ENCODE assay signal across 11 cellular contexts in genomic region chr15:73989001-73989798, GRCh38. TPM values are rescaled to one million over a fixed set of nuclear protein-coding genes. Genes with fewer than 3 reads are reported as not detected.
DNase-seq lines count a peak whose midpoint lies in the region; ATAC-seq, FAIRE-seq and TF ChIP-seq lines count a peak whose summit lies in the region.
"Had no signal": no experiment of that assay in that cellular context is flagged by ENCODE, and none has a peak within 500 bp of the region (broad histone marks: within the 10 kb centered on the region; RNA-seq: fewer than 3 reads in every experiment).

No MANE protein-coding gene starts in this region.

- H4K20me1 ChIP-seq in astrocyte (ENCODE audit: insufficient read depth, low read length): no peaks in the 10 kb centered on the region

- H3K4me1 Mint-ChIP-seq in astrocyte (ENCODE audit: low read depth, unreplicated experiment): peaks cover 61% of the 10 kb centered on the region

- peak; percentile 92 for FAIRE-seq in astrocyte (lab: Jason Lieb, UNC)
- no peak for FAIRE-seq in kidney (lab: Jason Lieb, UNC)
- FAIRE-seq: GM12892 had no signal

- WGBS in thyroid gland, 2 donors: 76 to 84% methylated on average over 7 to 9 of the region's 9 CpGs

- peaks cover 3% of the 10 kb centered on the region for H3K36me3 Mint-ChIP-seq in astrocyte (ENCODE audit: low read depth, unreplicated experiment)

- peak overlapping the region; percentile 71 for H3K4me3 Mint-ChIP-seq in astrocyte (ENCODE audit: unreplicated experiment)
- H3K4me3 Mint-ChIP-seq: activated T-cell treated with anti-CD3 and anti-CD28 coated beads, Interleukin-2, amount 50 U/mL, for 4 hours had no signal

- no peaks in the 10 kb centered on the region for H3K9me3 ChIP-seq in astrocyte (ENCODE audit: insufficient read depth, low read depth, low read length)
- no peaks in the 10 kb centered on the region for H3K9me3 ChIP-seq in kidney (ENCODE audit: control insufficient read depth in 1 of 2, low read length in 2 of 2)
- H3K9me3 ChIP-seq in thyroid gland: no peaks in the 10 kb centered on the region

- intact Hi-C loops in kidney (cut with DNase I) (loop anchor here (10.0 kb wide), 1 partner anchor 56 kb away; no protein-coding TSS in a partner anchor), thyroid gland (cut with DNase I) (no loop called here), sciatic nerve (cut with DNase I) (no loop called here)

- TF ChIP-seq CTCF in astrocyte (IDR thresholded peaks at IDR 0.05; ENCODE audit: insufficient read depth, low read depth, low read length): no peak
- no peak for TF ChIP-seq CTCF in kidney (IDR thresholded peaks at IDR 0.05; ENCODE audit: borderline replicate concordance, extremely low read depth, insufficient read depth)
- no peak for TF ChIP-seq CTCF in thyroid gland (IDR thresholded peaks at IDR 0.05)

- peak overlapping the region; percentile 60 for H3K4me2 ChIP-seq in astrocyte (ENCODE audit: low read length)

- H3K9ac ChIP-seq in astrocyte (ENCODE audit: low read length) (peak overlapping the region; percentile 29), kidney (ENCODE audit: low read length in 2 of 2) (no peak overlapping the region)

- H3K4me1 ChIP-seq in astrocyte (ENCODE audit: insufficient read depth, low read length): peaks cover 60% of the 10 kb centered on the region
- H3K4me1 ChIP-seq in kidney (ENCODE audit: control insufficient read depth in 1 of 2, insufficient read depth in 1 of 2, low read depth in 1 of 2, low read length in 2 of 2): peaks cover 12 to 40% of the 10 kb centered on the region in 2 donors
- H3K4me1 ChIP-seq in thyroid gland: peaks cover 31 to 91% of the 10 kb centered on the region in 2 donors

- TF ChIP-seq POLR2A in thyroid gland (IDR thresholded peaks at IDR 0.05): no peak

- H3K36me3 ChIP-seq in astrocyte (ENCODE audit: insufficient read depth, low read length) (no peaks in the 10 kb centered on the region), kidney (ENCODE audit: control insufficient read depth in 1 of 2, insufficient read depth in 2 of 2, low read length in 2 of 2) (no peaks in the 10 kb centered on the region), thyroid gland (no peaks in the 10 kb centered on the region)

- ATAC-seq in sciatic nerve: no peak
- ATAC-seq: activated T-cell treated with anti-CD3 and anti-CD28 coated beads, Interleukin-2, amount 50 U/mL, for 4 hours had no signal

- no peaks in the 10 kb centered on the region for H3K27me3 ChIP-seq in astrocyte (ENCODE audit: insufficient read depth, low read length)
- H3K27me3 ChIP-seq in thyroid gland: no peaks in the 10 kb centered on the region

- no peaks in the 10 kb centered on the region for H3K9me3 Mint-ChIP-seq in astrocyte (ENCODE audit: unreplicated experiment)
- H3K9me3 Mint-ChIP-seq: activated T-cell treated with anti-CD3 and anti-CD28 coated beads, Interleukin-2, amount 50 U/mL, for 4 hours had no signal

- H2AFZ ChIP-seq in astrocyte (ENCODE audit: low read depth, low read length): no peak overlapping the region

- H3K4me3 ChIP-seq in astrocyte (ENCODE audit: insufficient read depth, low read depth, low read length) (no peak overlapping the region), kidney (ENCODE audit: low read length in 2 of 2) (no peak overlapping the region), thyroid gland (replicated peaks in 1 of 3) (no peak overlapping the region)

- H3K27ac ChIP-seq in astrocyte (ENCODE audit: low read depth, low read length): peak overlapping the region; percentile 72
- peak overlapping the region; percentile 19 to 50 for H3K27ac ChIP-seq in kidney (ENCODE audit: low read depth in 2 of 2, low read length in 2 of 2)
- H3K27ac ChIP-seq in thyroid gland: peak overlapping the region in 2 of 3 donors; percentile 83 to 85

- H3K27me3 Mint-ChIP-seq in astrocyte (ENCODE audit: low read depth, unreplicated experiment): no peaks in the 10 kb centered on the region

- peak overlapping the region; percentile 96 for H3K27ac Mint-ChIP-seq in astrocyte (ENCODE audit: unreplicated experiment)

- peaks cover 13% of the 10 kb centered on the region for H3K79me2 ChIP-seq in astrocyte (ENCODE audit: insufficient read depth, low read length)

- DNase-seq in HT1080 (ENCODE audit: low read depth): peak; percentile 85
- DNase-seq in astrocyte (ENCODE audit: low read depth): peak; percentile 88
- no peak for DNase-seq in kidney
- no peak for DNase-seq in thyroid gland
- no peak for DNase-seq in sciatic nerve (ENCODE audit: low spot score)
- DNase-seq in 8988T: no peak
- no peak for DNase-seq in activated T-cell treated with anti-CD3 and anti-CD28 coated beads for 4 hours
- DNase-seq: activated T-cell treated with anti-CD3 and anti-CD28 coated beads, Interleukin-2, amount 50 U/mL, for 4 hours; NCI-H1092; SIG-M5 had no signal

RNA-seq across cellular contexts. Expression of gene STOML1, which starts 2.9 kb away (rescaled TPM):
- 27.5 and 28.3 TPM in 2 replicates for total RNA-seq in HT1080 (2014; rRNA removed; shearing (Covaris generic))
- polyA plus RNA-seq in HT1080 (2015; cell fraction: cytosol; rRNA removed): 8.8 and 13.8 TPM in 2 replicates
- 15.5 and 15.9 TPM in 2 replicates for polyA plus RNA-seq in HT1080 (2015; cell fraction: nucleus; rRNA removed)
- 12.4 and 16.6 TPM in 2 replicates for total RNA-seq in astrocyte
- total RNA-seq in kidney: 22.2 TPM
- polyA plus RNA-seq in kidney (ENCODE audit: insufficient read depth, low read depth, low replicate concordance): 15.0 TPM
- total RNA-seq in thyroid gland: 10 to 100 TPM; 15.3 to 42.1 (median 30.1) TPM
- total RNA-seq in sciatic nerve: 15.2 TPM

RNA-seq across cellular contexts. Expression of gene PML, which starts 5.3 kb away (rescaled TPM):
- 31.9 and 39.2 TPM in 2 replicates for total RNA-seq in HT1080 (2014; rRNA removed; shearing (Covaris generic))
- 42.1 and 51.0 TPM in 2 replicates for polyA plus RNA-seq in HT1080 (2015; cell fraction: cytosol; rRNA removed)
- 58.6 and 76.8 TPM in 2 replicates for polyA plus RNA-seq in HT1080 (2015; cell fraction: nucleus; rRNA removed)
- total RNA-seq in astrocyte (116 and 119 TPM in 2 replicates), kidney (82.9 TPM), thyroid gland (100 to 1,000 TPM in 1 of 4 donors, 10 to 100 TPM in 3; 55.9 to 141 (median 76.5) TPM), sciatic nerve (86.6 TPM)
- polyA plus RNA-seq in kidney (ENCODE audit: insufficient read depth, low read depth, low replicate concordance): 19.6 TPM

Comparison
In these comparisons a context has a peak if more than half of its experiments do, and no peak if none do; other contexts are left out.
1. DNase-seq: peak in HT1080 (single experiment) and astrocyte (single experiment); none in kidney (single experiment), thyroid gland (0 of 2), sciatic nerve (single experiment), 8988T (single experiment) and activated T-cell treated with anti-CD3 and anti-CD28 coated beads for 4 hours (single experiment).
2. Peak in every context shown above with its lines, with median percentiles within 50 percentile points of each other: H3K27ac ChIP-seq.